ENCODE assay signal across 18 cellular contexts in the genomic region with DNA sequence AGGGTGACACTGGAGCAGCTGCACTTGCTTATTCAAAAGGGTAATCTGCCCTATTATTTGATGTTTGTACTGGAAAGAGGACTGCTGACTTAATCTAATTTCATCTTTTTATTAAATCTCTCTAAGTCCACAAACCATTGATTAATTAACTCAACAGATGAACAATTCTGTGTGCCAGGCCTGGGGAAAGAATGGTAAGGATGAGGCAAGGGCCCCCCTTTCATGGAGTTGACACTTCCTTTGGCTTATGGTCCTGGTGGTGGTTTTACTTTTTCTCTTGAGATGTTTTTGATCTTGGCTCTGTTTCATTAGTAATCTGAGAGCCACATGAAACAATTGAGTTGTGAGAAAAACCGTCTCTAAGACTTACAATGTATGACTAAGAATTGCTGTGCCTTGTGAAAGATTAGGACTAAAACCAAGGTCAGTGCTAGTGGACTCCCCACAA. TPM values are rescaled to one million over a fixed set of nuclear protein-coding genes. Genes with fewer than 3 reads are reported as not detected.
DNase-seq lines count a peak whose midpoint lies in the region; TF ChIP-seq lines count a peak whose summit lies in the region.
"Had no signal": no experiment of that assay in that cellular context is flagged by ENCODE, and none has a peak within 500 bp of the region (broad histone marks: within the 10 kb centered on the region; RNA-seq: fewer than 3 reads in every experiment).

No MANE protein-coding gene starts in this region.

- H3K4me1 Mint-ChIP-seq in MCF 10A (ENCODE audit: insufficient read depth, unreplicated experiment) (peaks cover 10% of the 10 kb centered on the region), mesothelial cell of epicardium (peaks cover 61% of the 10 kb centered on the region), Calu3 (ENCODE audit: low read depth, unreplicated experiment) (no peaks in the 10 kb centered on the region)

- H3K4me3 ChIP-seq in BLaER1 treated with 17β-estradiol and CSF1 and Interleukin-3, amounts not matched to agents 10 nM and 100 nM = no peak overlapping the region
- no peak overlapping the region for H3K4me3 ChIP-seq in stomach

- H3K27me3 Mint-ChIP-seq in MCF 10A (ENCODE audit: insufficient read depth, unreplicated experiment) (no peaks in the 10 kb centered on the region), mesothelial cell of epicardium (ENCODE audit: low read depth) (no peaks in the 10 kb centered on the region), Calu3 (ENCODE audit: unreplicated experiment) (no peaks in the 10 kb centered on the region)

- H3K4me2 ChIP-seq in BLaER1 treated with 17β-estradiol and CSF1 and Interleukin-3, amounts not matched to agents 10 nM and 100 nM = peak overlapping the region in 7 of 11 experiments; percentile 11 to 49 (median 42); a peak in 14 of 22 replicates

- BruUV-seq in MCF 10A (replicated peaks; lab: Mats Ljungman, UMichigan) (no TSS peak), Calu3 (replicated peaks; lab: Mats Ljungman, UMichigan) (no TSS peak)

- DNase-seq in NCI-H1930 (lab: John Stamatoyannopoulos, UW) (peak; percentile 79 to 86), MCF 10A (ENCODE audit: unreplicated experiment) (peak; percentile 68), mesothelial cell of epicardium (ENCODE audit: low spot score in 2 of 2, unreplicated experiment in 2 of 2) (no peak), stomach (no peak), globus pallidus (ENCODE audit: low spot score) (no peak), cerebellar cortex (ENCODE audit: low spot score) (no peak), Calu3 (no peak)
- DNase-seq: activated CD4-positive, alpha-beta T cell treated with anti-CD3 and anti-CD28 coated beads for 1 hour; activated T-cell treated with anti-CD3 and anti-CD28 coated beads for 4 hours; C1 segment of cervical spinal cord; DMS79; kidney; NCI-H1092 treated with DMSO at 0.1 percent for 48 hours; NCI-H226; PC-3; SW 1271 had no signal

- H3K4me3 Mint-ChIP-seq in MCF 10A (ENCODE audit: unreplicated experiment) = no peak overlapping the region
- no peak overlapping the region for H3K4me3 Mint-ChIP-seq in mesothelial cell of epicardium
- no peak overlapping the region for H3K4me3 Mint-ChIP-seq in Calu3 (ENCODE audit: low read depth, unreplicated experiment)

- H3K9me3 ChIP-seq in BLaER1 treated with 17β-estradiol and CSF1 and Interleukin-3, amounts not matched to agents 10 nM and 100 nM (replicated peaks in 1 of 11) = peaks cover 0 to 35% (median 8%) of the 10 kb centered on the region in 11 experiments; a peak in 13 of 22 replicates
- H3K9me3 ChIP-seq in stomach = no peaks in the 10 kb centered on the region

- H3K27me3 ChIP-seq in BLaER1 treated with 17β-estradiol and CSF1 and Interleukin-3, amounts not matched to agents 10 nM and 100 nM = no peaks in the 10 kb centered on the region
- no peaks in the 10 kb centered on the region for H3K27me3 ChIP-seq in stomach

- H3K9me3 Mint-ChIP-seq in MCF 10A (ENCODE audit: unreplicated experiment) (no peaks in the 10 kb centered on the region), mesothelial cell of epicardium (peaks cover 11% of the 10 kb centered on the region), Calu3 (ENCODE audit: low read depth, unreplicated experiment) (no peaks in the 10 kb centered on the region)

- no peak for TF ChIP-seq POLR2A in stomach (IDR thresholded peaks at IDR 0.05)

- CTCF ChIA-PET in MCF 10A (lab: Yijun Ruan, JAX) = interaction anchor here (0.9 to 1.8 kb wide), 2 partner anchors 10 to 17 kb away, joined by 3 to 5 read pairs; no protein-coding TSS in a partner anchor
- CTCF ChIA-PET in Calu3 (lab: Charles Lee) = interaction anchor here (0.6 kb wide), 1 partner anchor 784 kb away, joined by 3 read pairs; no protein-coding TSS in a partner anchor

- no peak overlapping the region for H3K27ac Mint-ChIP-seq in MCF 10A (ENCODE audit: low read depth, unreplicated experiment)
- H3K27ac Mint-ChIP-seq in mesothelial cell of epicardium = peak overlapping the region; percentile 77
- no peak overlapping the region for H3K27ac Mint-ChIP-seq in Calu3 (ENCODE audit: unreplicated experiment)

- H3K36me3 ChIP-seq in BLaER1 treated with 17β-estradiol and CSF1 and Interleukin-3, amounts not matched to agents 10 nM and 100 nM = peaks cover 0 to 45% (median 8%) of the 10 kb centered on the region in 11 experiments; a peak in 12 of 22 replicates
- H3K36me3 ChIP-seq in stomach = no peaks in the 10 kb centered on the region

- peak overlapping the region in 5 of 11 experiments; percentile 8 to 56 (median 39); a peak in 8 of 22 replicates for H3K27ac ChIP-seq in BLaER1 treated with 17β-estradiol and CSF1 and Interleukin-3, amounts not matched to agents 10 nM and 100 nM
- H3K27ac ChIP-seq in stomach = no peak overlapping the region
- H3K27ac ChIP-seq: parathyroid adenoma had no signal

- no peak for TF ChIP-seq CTCF in MCF 10A (IDR thresholded peaks at IDR 0.05; ENCODE audit: unreplicated experiment)
- no peak for TF ChIP-seq CTCF in mesothelial cell of epicardium (IDR thresholded peaks at IDR 0.05; ENCODE audit: unreplicated experiment)
- TF ChIP-seq CTCF in stomach (IDR thresholded peaks at IDR 0.05) = no peak
- TF ChIP-seq CTCF in Calu3 (IDR thresholded peaks at IDR 0.05; ENCODE audit: unreplicated experiment) = no peak

- H3K36me3 Mint-ChIP-seq in MCF 10A (ENCODE audit: insufficient read depth, unreplicated experiment) (no peaks in the 10 kb centered on the region), mesothelial cell of epicardium (peaks cover 13% of the 10 kb centered on the region), Calu3 (ENCODE audit: insufficient read depth, unreplicated experiment) (no peaks in the 10 kb centered on the region)

- no peak for TF ChIP-seq EP300 in stomach (IDR thresholded peaks at IDR 0.05)

- H3K9ac ChIP-seq in BLaER1 treated with 17β-estradiol and CSF1 and Interleukin-3, amounts not matched to agents 10 nM and 100 nM = no peak overlapping the region; a peak in 1 of 22 replicates
- H3K9ac ChIP-seq: parathyroid adenoma had no signal

- H3K4me1 ChIP-seq in BLaER1 treated with 17β-estradiol and CSF1 and Interleukin-3, amounts not matched to agents 10 nM and 100 nM = peaks cover 30 to 59% (median 42%) of the 10 kb centered on the region in 10 experiments
- peaks cover 0 to 16% (median 5%) of the 10 kb centered on the region in 4 donors for H3K4me1 ChIP-seq in stomach

- POLR2A ChIA-PET in MCF 10A (lab: Yijun Ruan, JAX) = interaction anchor here (0.6 to 2.1 kb wide), 2 partner anchors 18 to 91 kb away, joined by 3 to 7 read pairs; no protein-coding TSS in a partner anchor

- WGBS in stomach, 5 donors = 29 to 52% (median 45%) methylated on average over 1 of the region's 1 CpG

- H4K20me1 ChIP-seq in BLaER1 treated with 17β-estradiol and CSF1 and Interleukin-3, amounts not matched to agents 10 nM and 100 nM = peaks cover 0 to 76% (median 2%) of the 10 kb centered on the region in 11 experiments; a peak in 11 of 22 replicates

- intact Hi-C loops in MCF 10A (cut with micrococcal nuclease) = no loop called here
- intact Hi-C loops in stomach (cut with DNase I; ENCODE audit: low total_unique reads) = no loop called here
- intact Hi-C loops in Calu3 (cut with micrococcal nuclease; ENCODE audit: unreplicated experiment) = no loop called here

RNA-seq across cellular contexts. Expression of a gene that starts 52.7 kb away (rescaled TPM):
- total RNA-seq in MCF 10A (2022) (52.5 and 55.4 TPM in 2 replicates), mesothelial cell of epicardium (244 to 250 TPM (median 244 TPM) in 3 replicates), stomach (100 to 1,000 TPM in 1 of 5 donors, 10 to 100 TPM in 4; 23.3 to 111 (median 32.6) TPM), Calu3 (2022) (24.7 and 33.5 TPM in 2 replicates)
- polyA plus RNA-seq in stomach = 10 to 100 TPM; 35.7 to 64.9 (median 43.7) TPM

Comparison
In these comparisons a context has a peak if more than half of its experiments do, and no peak if none do; other contexts are left out.
1. DNase-seq: peak in NCI-H1930 (2 of 2) and MCF 10A (single experiment); none in mesothelial cell of epicardium (0 of 2), stomach (single experiment), globus pallidus (single experiment), cerebellar cortex (single experiment) and Calu3 (single experiment).